Comparison of ENCODE assay signal across 1 cellular context in the genomic region with DNA sequence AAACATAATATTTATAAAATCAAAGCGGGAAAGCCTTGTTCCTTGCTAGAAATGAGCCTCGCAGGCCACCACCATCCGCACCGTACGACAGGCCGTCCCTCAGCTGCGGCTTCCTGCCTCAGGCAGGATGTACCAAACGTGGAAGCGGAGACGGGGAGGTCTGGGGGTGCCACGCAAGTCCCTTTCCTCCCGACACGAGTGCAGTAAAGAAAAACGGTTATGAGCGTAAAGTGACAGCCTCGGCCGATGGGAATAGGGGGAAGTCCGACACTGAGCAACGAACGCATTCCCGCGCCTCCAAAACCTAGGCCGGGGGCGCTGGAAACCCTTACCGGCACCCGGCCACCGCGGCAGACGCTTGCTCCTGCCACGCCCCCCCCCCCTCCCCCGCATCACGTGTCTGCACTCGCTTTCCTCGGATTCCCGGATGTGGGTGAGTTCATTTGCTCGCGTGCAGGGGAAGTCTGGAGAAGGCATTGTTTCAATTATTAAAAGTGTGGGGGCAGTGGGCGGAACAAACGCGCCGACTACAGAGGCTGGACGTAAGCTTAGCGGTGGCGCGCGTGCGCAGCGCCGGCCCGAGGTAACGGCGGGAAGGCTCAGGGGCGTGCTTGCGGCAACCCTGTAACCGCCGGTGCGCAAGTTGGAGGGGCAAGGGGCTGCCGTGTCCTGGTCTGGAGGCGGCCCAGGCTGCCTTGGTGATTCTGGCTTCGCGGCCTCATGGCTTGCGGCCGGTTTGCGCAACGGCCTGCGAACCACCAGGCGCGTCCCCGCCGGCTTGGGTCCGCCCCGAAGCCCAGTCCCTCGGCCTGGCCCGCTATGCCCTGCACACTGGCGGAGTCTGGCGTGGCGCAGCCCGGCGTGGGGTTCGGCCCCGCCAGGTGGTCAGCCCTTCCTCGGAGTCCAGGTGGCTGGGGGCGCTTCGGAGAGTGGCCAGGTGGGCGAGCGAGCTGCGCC.
A peak's percentile ranks its signal among the peaks of the same experiment; 100 is the strongest.
TF ChIP-seq lines count a peak whose summit lies in the region.

TSS of gene ANAPC13 (minus strand) at position 366 of the 957 bp plus-strand sequence. CDS start 3,081 bp downstream, outside the sequence.
TSS of gene CEP63 (plus strand) at position 438 of the 957 bp plus-strand sequence. CDS start 9,264 bp downstream, outside the sequence.

TF ChIP-seq in HEK293, 187 proteins besides CTCF, POLR2A, EP300 and RAD21 (continued from another document and continues in another):
- TF ChIP-seq, protein P1, sequence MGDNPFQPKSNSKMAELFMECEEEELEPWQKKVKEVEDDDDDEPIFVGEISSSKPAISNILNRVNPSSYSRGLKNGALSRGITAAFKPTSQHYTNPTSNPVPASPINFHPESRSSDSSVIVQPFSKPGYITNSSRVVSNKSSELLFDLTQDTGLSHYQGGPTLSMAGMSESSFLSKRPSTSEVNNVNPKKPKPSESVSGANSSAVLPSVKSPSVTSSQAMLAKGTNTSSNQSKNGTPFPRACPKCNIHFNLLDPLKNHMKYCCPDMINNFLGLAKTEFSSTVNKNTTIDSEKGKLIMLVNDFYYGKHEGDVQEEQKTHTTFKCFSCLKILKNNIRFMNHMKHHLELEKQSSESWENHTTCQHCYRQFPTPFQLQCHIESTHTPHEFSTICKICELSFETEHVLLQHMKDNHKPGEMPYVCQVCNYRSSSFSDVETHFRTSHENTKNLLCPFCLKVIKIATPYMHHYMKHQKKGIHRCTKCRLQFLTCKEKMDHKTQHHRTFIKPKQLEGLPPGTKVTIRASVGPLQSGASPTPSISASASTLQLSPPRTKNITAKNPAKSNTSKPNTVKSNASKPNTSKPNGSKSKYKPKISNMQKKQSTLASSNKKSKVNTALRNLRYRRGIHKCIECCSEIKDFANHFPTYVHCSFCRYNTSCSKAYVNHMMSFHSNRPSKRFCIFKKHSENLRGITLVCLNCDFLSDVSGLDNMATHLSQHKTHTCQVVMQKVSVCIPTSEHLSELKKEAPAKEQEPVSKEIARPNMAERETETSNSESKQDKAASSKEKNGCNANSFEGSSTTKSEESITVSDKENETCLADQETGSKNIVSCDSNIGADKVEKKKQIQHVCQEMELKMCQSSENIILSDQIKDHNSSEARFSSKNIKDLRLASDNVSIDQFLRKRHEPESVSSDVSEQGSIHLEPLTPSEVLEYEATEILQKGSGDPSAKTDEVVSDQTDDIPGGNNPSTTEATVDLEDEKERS (tag by site-specific recombination; IDR thresholded peaks at IDR 0.05): no peak
- TF ChIP-seq MZF1 (tag by site-specific recombination; IDR thresholded peaks at IDR 0.05; ENCODE audit: borderline replicate concordance): no peak
- no peak for TF ChIP-seq ZNF837 (tag by site-specific recombination; IDR thresholded peaks at IDR 0.05)
- TF ChIP-seq ZNF654 (tag by site-specific recombination; IDR thresholded peaks at IDR 0.05; ENCODE audit: low read depth): no peak
- TF ChIP-seq OVOL3 (tag by site-specific recombination; IDR thresholded peaks at IDR 0.05): no peak
- TF ChIP-seq YY1 (tag by site-specific recombination; IDR thresholded peaks at IDR 0.05): no peak; the same call in 1 of the 2 replicates
- TF ChIP-seq EGR2 (tag by site-specific recombination; IDR thresholded peaks at IDR 0.05; ENCODE audit: low read depth): peak; percentile 89
- TF ChIP-seq ZNF76 (tag by site-specific recombination; IDR thresholded peaks at IDR 0.05; ENCODE audit: borderline replicate concordance, low read depth): peak; percentile 52; the same call in 1 of the 2 replicates
- no peak for TF ChIP-seq ZNF791 (tag by site-specific recombination; IDR thresholded peaks at IDR 0.05)
- peak; percentile 77; the same call in 1 of the 2 replicates for TF ChIP-seq ZXDB (tag by site-specific recombination; IDR thresholded peaks at IDR 0.05)
- TF ChIP-seq ZNF324 (tag by site-specific recombination; IDR thresholded peaks at IDR 0.05): peak; percentile 50
- TF ChIP-seq ZNF561 (tag by site-specific recombination; IDR thresholded peaks at IDR 0.05; ENCODE audit: borderline replicate concordance): peak; percentile 55; the same call in 1 of the 2 replicates
- TF ChIP-seq, protein P2, sequence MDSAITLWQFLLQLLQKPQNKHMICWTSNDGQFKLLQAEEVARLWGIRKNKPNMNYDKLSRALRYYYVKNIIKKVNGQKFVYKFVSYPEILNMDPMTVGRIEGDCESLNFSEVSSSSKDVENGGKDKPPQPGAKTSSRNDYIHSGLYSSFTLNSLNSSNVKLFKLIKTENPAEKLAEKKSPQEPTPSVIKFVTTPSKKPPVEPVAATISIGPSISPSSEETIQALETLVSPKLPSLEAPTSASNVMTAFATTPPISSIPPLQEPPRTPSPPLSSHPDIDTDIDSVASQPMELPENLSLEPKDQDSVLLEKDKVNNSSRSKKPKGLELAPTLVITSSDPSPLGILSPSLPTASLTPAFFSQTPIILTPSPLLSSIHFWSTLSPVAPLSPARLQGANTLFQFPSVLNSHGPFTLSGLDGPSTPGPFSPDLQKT (IDR thresholded peaks at IDR 0.05; ENCODE audit: borderline replicate concordance, low read depth, low read length): no peak
- no peak for TF ChIP-seq ZNF664 (tag by site-specific recombination; IDR thresholded peaks at IDR 0.05)
- TF ChIP-seq WT1 (tag by site-specific recombination; IDR thresholded peaks at IDR 0.05): 0 out of 2 replicates have a peak, but pooled peaks have one; percentile 10
- TF ChIP-seq PRDM6 (tag by site-specific recombination; IDR thresholded peaks at IDR 0.05): no peak
- no peak for TF ChIP-seq ZNF624 (tag by site-specific recombination; IDR thresholded peaks at IDR 0.05)
- no peak for TF ChIP-seq ZNF423 (tag by site-specific recombination; IDR thresholded peaks at IDR 0.05)
- no peak for TF ChIP-seq ZNF701 (tag by site-specific recombination; IDR thresholded peaks at IDR 0.05)
- TF ChIP-seq ZNF354C (tag by site-specific recombination; IDR thresholded peaks at IDR 0.05; ENCODE audit: borderline replicate concordance, low read depth): no peak
- TF ChIP-seq, protein P3, sequence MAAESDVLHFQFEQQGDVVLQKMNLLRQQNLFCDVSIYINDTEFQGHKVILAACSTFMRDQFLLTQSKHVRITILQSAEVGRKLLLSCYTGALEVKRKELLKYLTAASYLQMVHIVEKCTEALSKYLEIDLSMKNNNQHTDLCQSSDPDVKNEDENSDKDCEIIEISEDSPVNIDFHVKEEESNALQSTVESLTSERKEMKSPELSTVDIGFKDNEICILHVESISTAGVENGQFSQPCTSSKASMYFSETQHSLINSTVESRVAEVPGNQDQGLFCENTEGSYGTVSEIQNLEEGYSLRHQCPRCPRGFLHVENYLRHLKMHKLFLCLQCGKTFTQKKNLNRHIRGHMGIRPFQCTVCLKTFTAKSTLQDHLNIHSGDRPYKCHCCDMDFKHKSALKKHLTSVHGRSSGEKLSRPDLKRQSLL (tag by site-specific recombination; IDR thresholded peaks at IDR 0.05): no peak
- no peak for TF ChIP-seq ZNF132 (tag by site-specific recombination; IDR thresholded peaks at IDR 0.05; ENCODE audit: borderline replicate concordance)
- no peak for TF ChIP-seq ZNF18 (tag by site-specific recombination; IDR thresholded peaks at IDR 0.05)
- no peak for TF ChIP-seq ZNF48 (tag by site-specific recombination; IDR thresholded peaks at IDR 0.05)
- TF ChIP-seq ZNF214 (tag by site-specific recombination; IDR thresholded peaks at IDR 0.05; ENCODE audit: borderline replicate concordance): no peak
- TF ChIP-seq ZNF426 (tag by site-specific recombination; IDR thresholded peaks at IDR 0.05): no peak
- TF ChIP-seq ZNF266 (tag by site-specific recombination; IDR thresholded peaks at IDR 0.05; ENCODE audit: low read depth): no peak
- TF ChIP-seq ZNF776 (tag by site-specific recombination; IDR thresholded peaks at IDR 0.05; ENCODE audit: borderline replicate concordance): no peak
- peak; percentile 60; the same call in 1 of the 2 replicates for TF ChIP-seq HIC1 (tag by site-specific recombination; IDR thresholded peaks at IDR 0.05)
- TF ChIP-seq ZNF292 (tag by site-specific recombination; IDR thresholded peaks at IDR 0.05; ENCODE audit: borderline replicate concordance, low read depth): no peak
- no peak for TF ChIP-seq ZNF239 (tag by site-specific recombination; IDR thresholded peaks at IDR 0.05)
- TF ChIP-seq ZNF548 (tag by site-specific recombination; IDR thresholded peaks at IDR 0.05): no peak
- TF ChIP-seq ZNF626 (tag by site-specific recombination; IDR thresholded peaks at IDR 0.05): no peak
- TF ChIP-seq ZNF366 (tag by site-specific recombination; conservative IDR thresholded peaks at IDR 0.05): peak; percentile 73
- TF ChIP-seq KLF16 (tag by site-specific recombination; IDR thresholded peaks at IDR 0.05): peak; percentile 46
- TF ChIP-seq, protein P4, sequence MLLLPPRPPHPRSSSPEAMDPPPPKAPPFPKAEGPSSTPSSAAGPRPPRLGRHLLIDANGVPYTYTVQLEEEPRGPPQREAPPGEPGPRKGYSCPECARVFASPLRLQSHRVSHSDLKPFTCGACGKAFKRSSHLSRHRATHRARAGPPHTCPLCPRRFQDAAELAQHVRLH (tag by site-specific recombination; IDR thresholded peaks at IDR 0.05): no peak
- TF ChIP-seq ZNF223 (tag by site-specific recombination; IDR thresholded peaks at IDR 0.05): 0 out of 2 replicates have a peak, but pooled peaks have one; percentile 37
- peak; percentile 79 for TF ChIP-seq SP3 (tag by site-specific recombination; IDR thresholded peaks at IDR 0.05)
- TF ChIP-seq RBAK (tag by site-specific recombination; IDR thresholded peaks at IDR 0.05): no peak
- peak; percentile 55; the same call in 1 of the 2 replicates for TF ChIP-seq IKZF3 (tag by site-specific recombination; IDR thresholded peaks at IDR 0.05)
- TF ChIP-seq MYNN (tag by site-specific recombination; IDR thresholded peaks at IDR 0.05; ENCODE audit: borderline replicate concordance): no peak
- TF ChIP-seq, protein P5, sequence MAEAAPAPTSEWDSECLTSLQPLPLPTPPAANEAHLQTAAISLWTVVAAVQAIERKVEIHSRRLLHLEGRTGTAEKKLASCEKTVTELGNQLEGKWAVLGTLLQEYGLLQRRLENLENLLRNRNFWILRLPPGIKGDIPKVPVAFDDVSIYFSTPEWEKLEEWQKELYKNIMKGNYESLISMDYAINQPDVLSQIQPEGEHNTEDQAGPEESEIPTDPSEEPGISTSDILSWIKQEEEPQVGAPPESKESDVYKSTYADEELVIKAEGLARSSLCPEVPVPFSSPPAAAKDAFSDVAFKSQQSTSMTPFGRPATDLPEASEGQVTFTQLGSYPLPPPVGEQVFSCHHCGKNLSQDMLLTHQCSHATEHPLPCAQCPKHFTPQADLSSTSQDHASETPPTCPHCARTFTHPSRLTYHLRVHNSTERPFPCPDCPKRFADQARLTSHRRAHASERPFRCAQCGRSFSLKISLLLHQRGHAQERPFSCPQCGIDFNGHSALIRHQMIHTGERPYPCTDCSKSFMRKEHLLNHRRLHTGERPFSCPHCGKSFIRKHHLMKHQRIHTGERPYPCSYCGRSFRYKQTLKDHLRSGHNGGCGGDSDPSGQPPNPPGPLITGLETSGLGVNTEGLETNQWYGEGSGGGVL (tag by site-specific recombination; IDR thresholded peaks at IDR 0.05): no peak
- TF ChIP-seq ZSCAN23 (tag by site-specific recombination; IDR thresholded peaks at IDR 0.05): no peak
- TF ChIP-seq SCRT1 (tag by site-specific recombination; IDR thresholded peaks at IDR 0.05; ENCODE audit: borderline replicate concordance): no peak
- TF ChIP-seq ZIC2 (tag by site-specific recombination; IDR thresholded peaks at IDR 0.05): no peak
- TF ChIP-seq AEBP2 (tag by site-specific recombination; IDR thresholded peaks at IDR 0.05; ENCODE audit: borderline replicate concordance): no peak
- no peak for TF ChIP-seq ZNF169 (tag by site-specific recombination; IDR thresholded peaks at IDR 0.05)
- TF ChIP-seq ZNF112 (tag by site-specific recombination; IDR thresholded peaks at IDR 0.05): no peak
